23 cellular contexts compared by ENCODE assay signal in genomic region chrX:12700745-12701144, GRCh38.
"Had no signal": no experiment of that assay in that cellular context is flagged by ENCODE, and none has a peak within 500 bp of the region (broad histone marks: within the 10 kb centered on the region; RNA-seq: fewer than 3 reads in every experiment).

No MANE protein-coding gene starts in this region.

- H3K4me1 ChIP-seq: SJSA1 had no signal

- H3K27ac ChIP-seq: cardiac muscle cell, KMS-11, SJSA1 had no signal

- H3K9me3 ChIP-seq: SJSA1 had no signal

- H3K4me3 ChIP-seq: cardiac muscle cell, SJSA1 had no signal

- FAIRE-seq: RCC 7860 had no signal

- H3K36me3 ChIP-seq: cardiac muscle cell, SJSA1 had no signal

- ATAC-seq: activated CD8-positive, alpha-beta memory T cell treated with anti-CD3 and anti-CD28 coated beads, Interleukin-2, amount 10 ng/mL, durations not matched to agents 7 days and 5 days; PC-3; SK-N-SH treated with all-trans-retinoic acid at 6 μM for 48 hours; WTC11 had no signal

- H3K27me3 ChIP-seq: cardiac muscle cell, SJSA1 had no signal

- DNase-seq: activated CD4-positive, alpha-beta T cell treated with anti-CD3 and anti-CD28 coated beads for 1 hour; activated CD4-positive, alpha-beta T cell treated with anti-CD3 and anti-CD28 coated beads, Interleukin-2, amount 10 ng/mL, durations not matched to agents 24 days and 14 days; activated CD4-positive, alpha-beta T cell treated with anti-CD3 and anti-CD28 coated beads, Interleukin-2, amount 50 U/mL, for 48 hours; activated CD8-positive, alpha-beta memory T cell treated with anti-CD3 and anti-CD28 coated beads, Interleukin-2, amount 10 ng/mL, durations not matched to agents 7 days and 5 days; activated effector memory CD4-positive, alpha-beta T cell treated with Interleukin-2 at 50 U/mL for 16 hours; activated naive CD4-positive, alpha-beta T cell; activated T-cell treated with anti-CD3 and anti-CD28 coated beads, Interleukin-2, amount 50 U/mL, for 24 hours; aorta; NCI-H1694; NCI-H2081; NCI-H2171; NCI-H2227 treated with DMSO at 0.1 percent for 48 hours; NCI-H446 treated with DMSO at 0.1 percent for 48 hours; NCI-H524 treated with DMSO at 0.1 percent for 48 hours; PC-3; SHP77; SW 1271 had no signal

- H3K9ac ChIP-seq: KMS-11 had no signal
